27 cellular contexts compared by ENCODE assay signal in the genomic region with DNA sequence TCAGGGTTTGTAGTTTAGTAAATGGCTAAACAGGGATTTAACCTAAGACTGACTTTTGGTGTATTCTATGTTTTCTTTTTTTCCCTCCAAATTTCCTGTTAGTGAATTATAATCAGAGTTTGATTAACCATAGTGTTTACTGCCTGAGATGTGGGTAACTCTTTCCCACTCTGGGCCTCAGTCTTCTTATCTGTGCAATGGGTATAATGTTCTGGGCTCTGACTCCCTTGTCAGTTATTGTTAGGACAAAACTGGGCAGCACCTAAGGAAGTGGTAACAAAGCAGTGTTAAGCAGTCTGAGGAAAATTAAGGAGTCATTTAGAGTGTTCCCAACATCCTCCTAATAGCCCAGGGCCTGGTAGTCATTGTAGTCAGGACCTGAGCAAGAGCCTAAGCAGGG.
"Had no signal": no experiment of that assay in that cellular context is flagged by ENCODE, and none has a peak within 500 bp of the region (broad histone marks: within the 10 kb centered on the region; RNA-seq: fewer than 3 reads in every experiment).

No MANE protein-coding gene starts in this region.

- DNase-seq: stimulated activated CD4-positive, alpha-beta T cell treated with anti-CD3 and anti-CD28 coated beads, Interleukin-2, amount 100 ng/mL, for 48 hours; stimulated activated CD4-positive, alpha-beta T cell treated with anti-CD3 and anti-CD28 coated beads, Interleukin-4, amount 100 ng/mL, for 1 hour; stimulated activated CD4-positive, alpha-beta T cell treated with anti-CD3 and anti-CD28 coated beads, Interleukin-4, amount 100 ng/mL, for 24 hours; stimulated activated CD4-positive, alpha-beta T cell treated with anti-CD3 and anti-CD28 coated beads, Interleukin-4, amount 100 ng/mL, for 4 hours; stimulated activated CD8-positive, alpha-beta memory T cell treated with anti-CD3 and anti-CD28 coated beads, Interleukin-4, amount 100 ng/mL, for 48 hours; stimulated activated naive B cell treated with anti-CD40 and anti-IgM and Interleukin-4, amounts not matched to agents 10 μg/mL and 1 μg/mL and 100 μg/mL, for 72 hours; stimulated activated naive CD4-positive, alpha-beta T cell; stimulated activated naive CD4-positive, alpha-beta T cell treated with Interleukin-2 at 50 U/mL for 16 hours; stimulated activated naive CD8-positive, alpha-beta T cell treated with anti-CD3 and anti-CD28 coated beads, Interleukin-15, amount 100 ng/mL, for 72 hours; stimulated activated naive CD8-positive, alpha-beta T cell treated with anti-CD3 and anti-CD28 coated beads, Interleukin-15, Interleukin-2, amounts not matched to agents 100 U/mL and 50 U/mL, for 24 hours; stomach; substantia nigra; testis; thyroid gland; tibial artery; transverse colon; trophoblast cell; upper lobe of left lung; upper lobe of right lung; uterus had no signal

- ATAC-seq: stimulated activated effector memory CD8-positive, alpha-beta T cell treated with anti-CD3 and anti-CD28 coated beads, Interleukin-12 subunit alpha, Interleukin-12 subunit beta, amount 100 ng/mL, for 72 hours; stimulated activated memory B cell treated with anti-CD40 and anti-IgM and Interleukin-4, amounts not matched to agents 10 μg/mL and 1 μg/mL and 100 μg/mL, for 72 hours; stimulated activated naive B cell treated with anti-CD40 and anti-IgM and Interleukin-4, amounts not matched to agents 10 μg/mL and 1 μg/mL and 100 μg/mL, for 72 hours; stimulated activated naive CD8-positive, alpha-beta T cell treated with anti-CD3 and anti-CD28 coated beads, Interleukin-15, amount 100 ng/mL, for 72 hours; stimulated activated naive CD8-positive, alpha-beta T cell treated with anti-CD3 and anti-CD28 coated beads, Interleukin-15, Interleukin-2, amounts not matched to agents 100 U/mL and 50 U/mL, for 24 hours; upper lobe of right lung had no signal

- H3K36me3 ChIP-seq: stomach, suprapubic skin, thoracic aorta, thyroid gland, tibial artery, tibial nerve, transverse colon, upper lobe of left lung, upper lobe of right lung, uterus, vagina had no signal

- H3K27me3 ChIP-seq: testis, thyroid gland, tibial nerve, uterus, vagina had no signal

- FAIRE-seq: urothelium cell line had no signal

- H3K4me1 ChIP-seq: suprapubic skin, thyroid gland, tibial artery, tibial nerve, transverse colon, upper lobe of left lung, upper lobe of right lung, uterus, vagina had no signal

- H3K9me3 ChIP-seq: suprapubic skin, testis, thoracic aorta, thyroid gland, tibial artery, tibial nerve, transverse colon, upper lobe of left lung, upper lobe of right lung, uterus, vagina had no signal

- H3K27ac ChIP-seq: stomach, suprapubic skin, testis, thoracic aorta, thyroid gland, tibial artery, tibial nerve, transverse colon, upper lobe of left lung, upper lobe of right lung, uterus, vagina had no signal

- H3K4me3 ChIP-seq: stomach, suprapubic skin, testis, thoracic aorta, thyroid gland, tibial artery, tibial nerve, transverse colon, upper lobe of left lung, upper lobe of right lung, uterus, vagina had no signal
